ENCODE assay signal across 8 cellular contexts in the genomic region with DNA sequence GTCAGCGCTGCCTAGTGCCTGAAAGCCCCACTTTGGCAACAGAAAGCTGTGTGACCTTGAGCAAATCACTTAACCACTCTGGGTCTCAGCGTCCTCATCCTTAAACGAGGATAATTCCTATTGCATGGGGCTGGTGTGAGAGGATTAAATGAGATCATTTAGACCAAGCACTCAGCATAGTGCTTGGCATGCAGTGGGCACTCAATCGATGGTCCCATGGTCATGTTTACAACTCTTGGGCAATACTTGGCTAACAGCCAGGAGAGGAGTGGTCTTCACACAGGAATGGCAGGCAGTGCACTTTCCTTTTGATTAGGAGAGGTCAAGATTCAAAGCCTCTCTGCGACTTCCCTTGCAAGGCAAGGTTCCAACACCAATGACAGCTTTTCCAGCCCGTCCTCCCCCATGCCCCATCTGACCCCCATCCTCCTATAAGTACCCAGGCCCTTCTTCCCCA. TPM values are rescaled to one million over a fixed set of nuclear protein-coding genes. Genes with fewer than 3 reads are reported as not detected.
DNase-seq lines count a peak whose midpoint lies in the region; ATAC-seq and TF ChIP-seq lines count a peak whose summit lies in the region.

No MANE protein-coding gene starts in this region.

- no peak for TF ChIP-seq EP300 in gastroesophageal sphincter (IDR thresholded peaks at IDR 0.05)

- H3K27ac ChIP-seq in SJSA1 (peak overlapping the region; percentile 55), gastroesophageal sphincter (peak overlapping the region; percentile 73 to 96 (median 90)), skin epidermis (peak overlapping the region in 19 of 21 experiments; percentile 26 to 93 (median 80))

- H3K9me3 ChIP-seq in SJSA1 (replicated peaks) (no peaks in the 10 kb centered on the region), gastroesophageal sphincter (no peaks in the 10 kb centered on the region)

- TF ChIP-seq CTCF in gastroesophageal sphincter (IDR thresholded peaks at IDR 0.05): no peak

- peaks cover 31% of the 10 kb centered on the region for H3K4me1 ChIP-seq in SJSA1 (replicated peaks)
- H3K4me1 ChIP-seq in gastroesophageal sphincter: peaks cover 8 to 100% (median 75%) of the 10 kb centered on the region in 3 donors

- ATAC-seq in gastroesophageal sphincter (peak; percentile 8), GM21360 (IDR thresholded peaks at IDR 0.05; ENCODE audit: unreplicated experiment) (no peak)

- H3K36me3 ChIP-seq in SJSA1 (peaks cover 79% of the 10 kb centered on the region), gastroesophageal sphincter (peaks cover 0 to 76% of the 10 kb centered on the region in 2 donors)

- 20 to 55% methylated on average over 3 to 6 of the region's 6 CpGs for WGBS in gastroesophageal sphincter (ENCODE audit: low coverage in 1 of 2), 2 donors

- no peak for TF ChIP-seq POLR2A in gastroesophageal sphincter (IDR thresholded peaks at IDR 0.05)

- H3K27me3 ChIP-seq in SJSA1 (replicated peaks) (no peaks in the 10 kb centered on the region), gastroesophageal sphincter (no peaks in the 10 kb centered on the region)

- DNase-seq in DMS53 (lab: John Stamatoyannopoulos, UW): peak; percentile 35
- DNase-seq in DMS53 treated with DMSO at 0.1 percent for 48 hours (lab: John Stamatoyannopoulos, UW; ENCODE audit: unreplicated experiment): no peak
- no peak for DNase-seq in SJSA1 (ENCODE audit: low read depth in 1 of 2, low spot score in 2 of 2)
- DNase-seq in hypothalamus (lab: John Stamatoyannopoulos, UW): no peak
- no peak for DNase-seq in stimulated activated CD4-positive, alpha-beta T cell treated with anti-CD3 and anti-CD28 coated beads, Interleukin-2, amount 100 ng/mL, for 48 hours

- H3K4me3 ChIP-seq in SJSA1: peak overlapping the region; percentile 46
- peak overlapping the region; percentile 40 to 58 for H3K4me3 ChIP-seq in gastroesophageal sphincter
- H3K4me3 ChIP-seq in skin epidermis: peak overlapping the region; percentile 30 to 50 (median 41)

RNA-seq across cellular contexts. Expression of a gene that starts 14.1 kb away (rescaled TPM):
- 27.1 and 32.1 TPM in 2 replicates for total RNA-seq in SJSA1 (2014; rRNA removed; shearing (Covaris generic))
- total RNA-seq in gastroesophageal sphincter: 100 to 1,000 TPM in 2 of 4 donors, 10 to 100 TPM in 2; 95.6 to 130 (median 108) TPM

RNA-seq across cellular contexts. Expression of a gene that starts 25.0 kb away (rescaled TPM):
- total RNA-seq in SJSA1 (2014; rRNA removed; shearing (Covaris generic)): 133 and 186 TPM in 2 replicates
- total RNA-seq in gastroesophageal sphincter: 100 to 1,000 TPM in 1 of 4 donors, 10 to 100 TPM in 3; 66.0 to 101 (median 79.8) TPM

RNA-seq across cellular contexts. Expression of a gene that starts 27.5 kb away (rescaled TPM):
- not detected in 2 replicates for total RNA-seq in SJSA1 (2014; rRNA removed; shearing (Covaris generic))
- total RNA-seq in gastroesophageal sphincter: under 1 TPM in 1 of 4 donors, not detected in 3; 0.69 TPM
